In the genomic region with DNA sequence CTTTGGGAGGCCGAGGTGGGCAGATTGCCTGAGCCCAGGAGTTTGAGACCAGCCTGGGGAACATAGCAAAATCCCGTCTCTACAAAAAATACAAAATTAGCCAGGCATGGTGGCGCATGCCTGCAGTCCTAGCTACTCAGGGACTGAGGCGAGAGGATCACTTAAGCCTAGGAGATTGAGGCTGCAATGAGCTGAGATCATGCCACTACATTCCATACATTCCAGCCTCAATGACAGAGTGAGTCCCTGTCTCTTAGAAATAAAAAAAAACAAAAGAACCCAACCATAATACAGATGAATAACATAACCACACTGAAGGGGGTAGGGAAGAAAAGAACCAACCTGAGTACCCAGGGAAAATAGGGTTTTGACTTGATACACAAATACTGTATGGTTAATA, we compare ENCODE assay signal across 16 cellular contexts. TPM values are rescaled to one million over a fixed set of nuclear protein-coding genes. Genes with fewer than 3 reads are reported as not detected.
DNase-seq lines count a peak whose midpoint lies in the region; ATAC-seq, FAIRE-seq and TF ChIP-seq lines count a peak whose summit lies in the region.
"Had no signal": no experiment of that assay in that cellular context is flagged by ENCODE, and none has a peak within 500 bp of the region (broad histone marks: within the 10 kb centered on the region; RNA-seq: fewer than 3 reads in every experiment).

No MANE protein-coding gene starts in this region.

- no peak overlapping the region for H2AK5ac ChIP-seq in H1 (ENCODE audit: low read depth, low read length)

- H3K9me3 ChIP-seq in H1 (ENCODE audit: insufficient read depth in 2 of 2, low read depth in 1 of 2, low read length in 1 of 2) (0 out of 4 replicates have a peak, but pooled peaks cover 0 to 3% of the 10 kb centered on the region in 2 experiments), neural progenitor cell (ENCODE audit: low read depth) (no peaks in the 10 kb centered on the region)
- H3K9me3 ChIP-seq: adrenal gland, spleen had no signal

- H4K91ac ChIP-seq in H1 (replicated peaks; ENCODE audit: insufficient read length, low read length), result no peak overlapping the region

- DNase-seq in G401 (ENCODE audit: low spot score) (peak; percentile 26), NCI-H226 (peak; percentile 42), H1 (ENCODE audit: low read depth in 1 of 2, low spot score in 2 of 2) (no peak), neural progenitor cell (ENCODE audit: low spot score) (peak; percentile 69), type B pancreatic cell (ENCODE audit: extremely low spot score, unreplicated experiment) (no peak)
- no peak for DNase-seq in activated CD4-positive, CD25-positive, alpha-beta regulatory T cell (lab: John Stamatoyannopoulos, UW)
- DNase-seq in activated CD4-positive, alpha-beta memory T cell treated with anti-CD3 and anti-CD28 coated beads, Interleukin-2, amount 10 ng/mL, durations not matched to agents 7 days and 5 days, result no peak
- DNase-seq: adrenal gland; CD4-positive, CD25-positive, alpha-beta regulatory T cell; Kasumi-1; natural killer cell; NCI-H2081 treated with DMSO at 0.1 percent for 48 hours; spleen had no signal

- no peaks in the 10 kb centered on the region for H4K20me1 ChIP-seq in H1 (replicated peaks in 1 of 2; ENCODE audit: control insufficient read depth in 1 of 2, insufficient read depth in 2 of 2, low read length in 2 of 2)
- no peaks in the 10 kb centered on the region for H4K20me1 ChIP-seq in neural progenitor cell (ENCODE audit: low read depth)

- no peak overlapping the region; the same call in 1 of the 2 replicates for H2BK20ac ChIP-seq in H1 (ENCODE audit: low read length)

- no peaks in the 10 kb centered on the region for H3K27me3 ChIP-seq in H1 (replicated peaks in 1 of 4; ENCODE audit: control insufficient read depth in 3 of 4, extremely low read depth in 1 of 4, insufficient read depth in 3 of 4, low read length in 3 of 4)
- no peaks in the 10 kb centered on the region for H3K27me3 ChIP-seq in neural progenitor cell
- H3K27me3 ChIP-seq: adrenal gland had no signal

- no peak overlapping the region for H2BK15ac ChIP-seq in H1 (ENCODE audit: low read length)

- CTCF ChIA-PET in H1 (lab: Charles Lee; ENCODE audit: partially characterized antibody), result interaction anchor here (0.6 to 8.5 kb wide), 12 partner anchors 10 to 171 kb away, joined by 3 to 56 read pairs (median 6); no protein-coding TSS in a partner anchor
- CTCF ChIA-PET in activated CD4-positive, alpha-beta memory T cell treated with anti-CD3 and anti-CD28 coated beads, Interleukin-2, amount 10 ng/mL, durations not matched to agents 7 days and 5 days (lab: Charles Lee), result no interaction called here

- no peak overlapping the region for H3K14ac ChIP-seq in H1 (ENCODE audit: insufficient read length)

- H3K4me1 ChIP-seq in H1 (replicated peaks in 1 of 4; ENCODE audit: control insufficient read depth in 3 of 4, insufficient read depth in 4 of 4, low read length in 3 of 4) (peaks cover 2 to 28% (median 13%) of the 10 kb centered on the region in 4 experiments; a peak in 5 of 7 replicates), neural progenitor cell (peaks cover 19% of the 10 kb centered on the region)
- H3K4me1 ChIP-seq: adrenal gland, spleen had no signal

- TF ChIP-seq CTCF in H1 (IDR thresholded peaks at IDR 0.05; ENCODE audit: control extremely low read depth in 1 of 3, insufficient read depth in 1 of 3, low read depth in 1 of 3, low read length in 3 of 3) (no peak), neural progenitor cell (IDR thresholded peaks at IDR 0.05) (no peak), type B pancreatic cell (conservative IDR thresholded peaks at IDR 0.05) (no peak)

- no peak; a peak in 1 of 3 replicates for TF ChIP-seq POLR2A in H1 (IDR thresholded peaks at IDR 0.05; ENCODE audit: control extremely low read depth in 1 of 2, low read depth in 2 of 2, low read length in 2 of 2)
- TF ChIP-seq POLR2A in GM18505 (IDR thresholded peaks at IDR 0.05; ENCODE audit: borderline replicate concordance, extremely low read depth, insufficient read depth, insufficient read length), result no peak

- no peak overlapping the region for H4K5ac ChIP-seq in H1 (ENCODE audit: insufficient read length, low read depth, low read length)

- no peak overlapping the region for H3K27ac Mint-ChIP-seq in neural progenitor cell
- no peak overlapping the region for H3K27ac Mint-ChIP-seq in type B pancreatic cell
- no peak overlapping the region for H3K27ac Mint-ChIP-seq in activated CD4-positive, alpha-beta memory T cell treated with anti-CD3 and anti-CD28 coated beads, Interleukin-2, amount 10 ng/mL, durations not matched to agents 7 days and 5 days
- H3K27ac Mint-ChIP-seq: CD4-positive, CD25-positive, alpha-beta regulatory T cell; natural killer cell had no signal

- H3K4me3 Mint-ChIP-seq in neural progenitor cell (no peak overlapping the region), type B pancreatic cell (no peak overlapping the region)
- no peak overlapping the region for H3K4me3 Mint-ChIP-seq in activated CD4-positive, alpha-beta memory T cell treated with anti-CD3 and anti-CD28 coated beads, Interleukin-2, amount 10 ng/mL, durations not matched to agents 7 days and 5 days
- H3K4me3 Mint-ChIP-seq: CD4-positive, CD25-positive, alpha-beta regulatory T cell; natural killer cell had no signal

- no peaks in the 10 kb centered on the region for H3F3A ChIP-seq in neural progenitor cell (ENCODE audit: low read depth)

- peak overlapping the region; percentile 72 for H2BK5ac ChIP-seq in H1 (ENCODE audit: low read depth, low read length)

- H4K8ac ChIP-seq in H1 (ENCODE audit: extremely low read depth, insufficient read depth, low read length), result no peak overlapping the region

- H3K4me3 ChIP-seq in H1 (ENCODE audit: extremely low read depth in 1 of 4, insufficient read depth in 2 of 4, low read depth in 3 of 4, low read length in 4 of 4), result peak overlapping the region in 1 of 4 experiments; percentile 11; a peak in 1 of 8 replicates
- no peak overlapping the region for H3K4me3 ChIP-seq in neural progenitor cell
- H3K4me3 ChIP-seq: adrenal gland, PC-9, spleen had no signal

- H3K23me2 ChIP-seq in H1 (ENCODE audit: low read depth, low read length), result no peaks in the 10 kb centered on the region

- H3K79me1 ChIP-seq in H1 (ENCODE audit: low read depth, low read length), result no peaks in the 10 kb centered on the region

- 0 out of 4 replicates have a peak overlapping the region, but pooled peaks have one; percentile 12 to 21 for H3K4me2 ChIP-seq in H1 (ENCODE audit: insufficient read depth in 1 of 2, low read depth in 2 of 2, low read length in 2 of 2)
- H3K4me2 ChIP-seq in neural progenitor cell, result no peak overlapping the region
- H3K4me2 ChIP-seq: PC-9 had no signal

- no peak overlapping the region for H2BK120ac ChIP-seq in H1 (replicated peaks; ENCODE audit: low read depth, low read length)

- 55% methylated on average over 4 of the region's 4 CpGs; no CpG with 5 or more reads in 1 of the 2 experiments for WGBS in H1 (ENCODE audit: extremely low coverage in 1 of 2, insufficient coverage in 1 of 2, insufficient read length in 1 of 2, insufficient replicate concordance in 2 of 2, low coverage in 1 of 2, low lambda C conversion rate in 2 of 2, missing lambda C conversion rate in 1 of 2), 2 experiments

- no peak for TF ChIP-seq EP300 in H1 (IDR thresholded peaks at IDR 0.05; ENCODE audit: borderline replicate concordance in 1 of 2, low read depth in 2 of 2, low read length in 2 of 2)

- POLR2A ChIA-PET in H1 (lab: Charles Lee; ENCODE audit: partially characterized antibody), result interaction anchor here (1.2 to 1.9 kb wide), 3 partner anchors 16 to 28 kb away, joined by 3 to 11 read pairs (median 4); a partner anchor contains a TSS
- POLR2A ChIA-PET in activated CD4-positive, alpha-beta memory T cell treated with anti-CD3 and anti-CD28 coated beads, Interleukin-2, amount 10 ng/mL, durations not matched to agents 7 days and 5 days (lab: Charles Lee), result no interaction called here

- peak; percentile 88 for FAIRE-seq in H1 (lab: Jason Lieb, UNC)

- no peaks in the 10 kb centered on the region for H3K36me3 Mint-ChIP-seq in neural progenitor cell
- H3K36me3 Mint-ChIP-seq in type B pancreatic cell, result no peaks in the 10 kb centered on the region
- no peaks in the 10 kb centered on the region for H3K36me3 Mint-ChIP-seq in activated CD4-positive, alpha-beta memory T cell treated with anti-CD3 and anti-CD28 coated beads, Interleukin-2, amount 10 ng/mL, durations not matched to agents 7 days and 5 days (ENCODE audit: low read depth)
- H3K36me3 Mint-ChIP-seq: CD4-positive, CD25-positive, alpha-beta regulatory T cell; natural killer cell had no signal

- H3K9ac ChIP-seq in H1 (replicated peaks in 1 of 4; ENCODE audit: extremely low read depth in 1 of 4, low read depth in 3 of 4, low read length in 3 of 4), result no peak overlapping the region
- H3K9ac ChIP-seq in neural progenitor cell, result no peak overlapping the region

- no peak for ATAC-seq in GM18505 (IDR thresholded peaks at IDR 0.05; ENCODE audit: unreplicated experiment)
- ATAC-seq: natural killer cell had no signal

- in situ Hi-C loops in G401 (cut with HindIII; ENCODE audit: low sequenced_read_pairs), result no loop called here

- H2BK12ac ChIP-seq in H1 (ENCODE audit: low read depth, low read length), result peak overlapping the region; percentile 51

- no peak overlapping the region for H3K23ac ChIP-seq in H1 (ENCODE audit: insufficient read length)

- peaks cover 8% of the 10 kb centered on the region for H3K27me3 Mint-ChIP-seq in neural progenitor cell (ENCODE audit: insufficient read depth, low read depth)
- no peaks in the 10 kb centered on the region for H3K27me3 Mint-ChIP-seq in type B pancreatic cell
- H3K27me3 Mint-ChIP-seq in activated CD4-positive, alpha-beta memory T cell treated with anti-CD3 and anti-CD28 coated beads, Interleukin-2, amount 10 ng/mL, durations not matched to agents 7 days and 5 days, result peaks cover 7% of the 10 kb centered on the region

- H3K4me1 Mint-ChIP-seq in neural progenitor cell, result peaks cover 30% of the 10 kb centered on the region
- peaks cover 16% of the 10 kb centered on the region for H3K4me1 Mint-ChIP-seq in type B pancreatic cell (ENCODE audit: unreplicated experiment)
- no peaks in the 10 kb centered on the region for H3K4me1 Mint-ChIP-seq in activated CD4-positive, alpha-beta memory T cell treated with anti-CD3 and anti-CD28 coated beads, Interleukin-2, amount 10 ng/mL, durations not matched to agents 7 days and 5 days
- H3K4me1 Mint-ChIP-seq: CD4-positive, CD25-positive, alpha-beta regulatory T cell; natural killer cell had no signal

- H3K79me2 ChIP-seq in H1 (ENCODE audit: control insufficient read depth in 1 of 2, insufficient read depth in 2 of 2, low read length in 2 of 2) (no peaks in the 10 kb centered on the region), neural progenitor cell (ENCODE audit: low read depth) (no peaks in the 10 kb centered on the region)

- TF ChIP-seq RAD21 in H1 (IDR thresholded peaks at IDR 0.05 in 1 of 2, conservative IDR thresholded peaks at IDR 0.05 in 1 of 2; ENCODE audit: low read depth in 2 of 2, low read length in 2 of 2), result no peak

- no peak overlapping the region for H3K4ac ChIP-seq in H1 (replicated peaks; ENCODE audit: insufficient read length, low read depth, low read length)

- H3K9me3 Mint-ChIP-seq in neural progenitor cell, result peaks cover 4% of the 10 kb centered on the region
- no peaks in the 10 kb centered on the region for H3K9me3 Mint-ChIP-seq in type B pancreatic cell
- H3K9me3 Mint-ChIP-seq in activated CD4-positive, alpha-beta memory T cell treated with anti-CD3 and anti-CD28 coated beads, Interleukin-2, amount 10 ng/mL, durations not matched to agents 7 days and 5 days, result no peaks in the 10 kb centered on the region
- H3K9me3 Mint-ChIP-seq: natural killer cell had no signal

- H3K27ac ChIP-seq in H1 (ENCODE audit: low read depth, low read length) (0 out of 2 replicates have a peak overlapping the region, but pooled peaks have one; percentile 8), neural progenitor cell (no peak overlapping the region)
- H3K27ac ChIP-seq: adrenal gland, epithelial cell of prostate, PC-9, spleen had no signal

- H2AFZ ChIP-seq in H1 (ENCODE audit: low read length) (no peak overlapping the region), neural progenitor cell (replicated peaks) (no peak overlapping the region)
- H2AFZ ChIP-seq: PC-9 had no signal

- H3K36me3 ChIP-seq in H1 (ENCODE audit: control insufficient read depth in 2 of 4, insufficient read depth in 4 of 4, low read length in 3 of 4) (no peaks in the 10 kb centered on the region), neural progenitor cell (no peaks in the 10 kb centered on the region)
- H3K36me3 ChIP-seq: adrenal gland, spleen had no signal

- H3K56ac ChIP-seq in H1 (replicated peaks; ENCODE audit: insufficient read length, low read depth, low read length), result no peak overlapping the region

- H3K18ac ChIP-seq in H1 (ENCODE audit: extremely low read depth, low read length), result peak overlapping the region; percentile 53; the same call in 1 of the 2 replicates

RNA-seq across cellular contexts. Expression of a gene that starts 19.7 kb away (rescaled TPM):
- total RNA-seq in G401 (2014; rRNA removed; shearing (Covaris generic)), result 91.2 and 121 TPM in 2 replicates
- total RNA-seq in H1 (2021; fragmentation: NEBNext Ultra II Directional; extraction: Animal tissue kit (Norgen Biotek cat#: 25700)), result 72.7 and 75.6 TPM in 2 replicates
- 20.4 and 21.8 TPM in 2 replicates for polyA plus RNA-seq in H1 (2011; rRNA removed)
- 26.8 TPM for polyA plus RNA-seq in H1 (2011; cell fraction: cytosol; rRNA removed)
- polyA plus RNA-seq in H1 (2011; cell fraction: nucleus; rRNA removed), result 42.9 TPM
- polyA plus RNA-seq in H1 (2012, experiment 1 of 2), result 52.8 to 62.1 TPM (median 54.3 TPM) in 4 replicates
- 4.5 TPM for polyA plus RNA-seq in H1 (2012, experiment 2 of 2)
- polyA plus RNA-seq in H1 (2013, experiment 1 of 2), result 23.5 TPM
- 21.9 TPM for polyA plus RNA-seq in H1 (2013, experiment 2 of 2)
- 52.9 and 54.8 TPM in 2 replicates for polyA minus RNA-seq in H1 (2011; rRNA and poly(A)+ RNA removed)
- 43.2 TPM for polyA minus RNA-seq in H1 (2011; cell fraction: cytosol; rRNA and poly(A)+ RNA removed)
- 56.4 TPM for polyA minus RNA-seq in H1 (2011; cell fraction: nucleus; rRNA and poly(A)+ RNA removed)
- total RNA-seq in neural progenitor cell (ENCODE audit: low replicate concordance) (3.0 and 4.0 TPM in 2 replicates), type B pancreatic cell (ENCODE audit: low replicate concordance) (11.8 and 16.9 TPM in 2 replicates)
- not detected for total RNA-seq in activated CD4-positive, alpha-beta memory T cell treated with anti-CD3 and anti-CD28 coated beads, Interleukin-2, amount 10 ng/mL, durations not matched to agents 7 days and 5 days
- total RNA-seq: CD4-positive, CD25-positive, alpha-beta regulatory T cell; natural killer cell had no signal
- polyA plus RNA-seq: CD4-positive, CD25-positive, alpha-beta regulatory T cell had no signal

Comparison
In these comparisons a context has a peak if more than half of its experiments do, and no peak if none do; other contexts are left out.
1. DNase-seq: peak in G401 (single experiment), NCI-H226 (single experiment) and neural progenitor cell (single experiment); none in H1 (0 of 2), activated CD4-positive, CD25-positive, alpha-beta regulatory T cell (0 of 4), type B pancreatic cell (single experiment) and activated CD4-positive, alpha-beta memory T cell treated with anti-CD3 and anti-CD28 coated beads, Interleukin-2, amount 10 ng/mL, durations not matched to agents 7 days and 5 days (single experiment).